In genomic region chr5:77156379-77156778, GRCh38 we compare ENCODE assay signal across 15 cellular contexts. TPM values are rescaled to one million over a fixed set of nuclear protein-coding genes. Genes with fewer than 3 reads are reported as not detected.
"Had no signal": no experiment of that assay in that cellular context is flagged by ENCODE, and none has a peak within 500 bp of the region (broad histone marks: within the 10 kb centered on the region; RNA-seq: fewer than 3 reads in every experiment).

No MANE protein-coding gene starts in this region.

- DNase-seq: activated naive CD4-positive, alpha-beta T cell treated with anti-CD3 and anti-CD28 coated beads, Interleukin-2, amount 50 U/mL, for 16 hours; activated T-cell treated with anti-CD3 and anti-CD28 coated beads for 4 hours; amniotic stem cell; body of pancreas; central memory CD4-positive, alpha-beta T cell; effector CD4-positive, alpha-beta T cell; esophagus squamous epithelium; glutamatergic neuron; kidney; SHP77 treated with DMSO at 0.1 percent for 48 hours had no signal

- H3K9me3 Mint-ChIP-seq: T-helper 1 cell treated with Interleukin-12 subunit alpha and Interleukin-12 subunit beta and Interleukin-4 antibody, amounts not matched to agents 30 μg/mL and 1 μg/mL, for 36 hours had no signal

- H3K27ac Mint-ChIP-seq: T-helper 1 cell treated with Interleukin-12 subunit alpha and Interleukin-12 subunit beta and Interleukin-4 antibody, amounts not matched to agents 30 μg/mL and 1 μg/mL, for 36 hours had no signal

- ATAC-seq: body of pancreas, sciatic nerve had no signal

- H3K27ac ChIP-seq: body of pancreas, coronary artery, esophagus squamous epithelium had no signal

- H3K4me3 Mint-ChIP-seq: neural crest cell; T-helper 1 cell treated with Interleukin-12 subunit alpha and Interleukin-12 subunit beta and Interleukin-4 antibody, amounts not matched to agents 30 μg/mL and 1 μg/mL, for 36 hours had no signal

RNA-seq across cellular contexts. Expression of gene PDE8B, which starts 54.1 kb away (rescaled TPM):
- total RNA-seq: pulmonary artery endothelial cell had no signal
